Comparison of ENCODE assay signal across 22 cellular contexts in genomic region chr19:39416152-39416551, GRCh38. TPM values are rescaled to one million over a fixed set of nuclear protein-coding genes. Genes with fewer than 3 reads are reported as not detected.
DNase-seq lines count a peak whose midpoint lies in the region; ATAC-seq and TF ChIP-seq lines count a peak whose summit lies in the region.
"Had no signal": no experiment of that assay in that cellular context is flagged by ENCODE, and none has a peak within 500 bp of the region (broad histone marks: within the 10 kb centered on the region; RNA-seq: fewer than 3 reads in every experiment).

No MANE protein-coding gene starts in this region.

- H2BK12ac ChIP-seq in neuronal stem cell (ENCODE audit: low read length): no peak overlapping the region

- H3K36me3 Mint-ChIP-seq in nephron progenitor cell (ENCODE audit: low read depth): peaks cover 34% of the 10 kb centered on the region
- H3K36me3 Mint-ChIP-seq: activated naive CD8-positive, alpha-beta T cell had no signal

- H3K36me3 ChIP-seq in heart left ventricle (peaks cover 0 to 54% (median 45%) of the 10 kb centered on the region in 9 donors), adipocyte (ENCODE audit: control insufficient read depth, insufficient read depth, low read length, severe bottlenecking) (peaks cover 17% of the 10 kb centered on the region), neuronal stem cell (replicated peaks in 1 of 2; ENCODE audit: control insufficient read depth in 2 of 2, insufficient read depth in 2 of 2, low read length in 2 of 2) (peaks cover 44 to 68% of the 10 kb centered on the region in 2 donors), uterus (no peaks in the 10 kb centered on the region)

- H3K4me3 ChIP-seq in heart left ventricle (peak overlapping the region in 8 of 12 donors; percentile 77 to 100 (median 91)), adipocyte (ENCODE audit: low read length) (no peak overlapping the region), neuronal stem cell (ENCODE audit: low read length in 2 of 2) (no peak overlapping the region), uterus (no peak overlapping the region)
- H3K4me3 ChIP-seq: A549 had no signal

- H3K4me1 ChIP-seq in heart left ventricle (peaks cover 2 to 47% (median 23%) of the 10 kb centered on the region in 12 donors), adipocyte (ENCODE audit: control insufficient read depth, insufficient read depth, low read length) (peaks cover 28% of the 10 kb centered on the region), neuronal stem cell (ENCODE audit: control insufficient read depth in 2 of 2, insufficient read depth in 1 of 2, low read depth in 1 of 2, low read length in 2 of 2) (peaks cover 15 to 27% of the 10 kb centered on the region in 2 donors), uterus (peaks cover 0 to 20% of the 10 kb centered on the region in 2 donors)

- H3K4me1 Mint-ChIP-seq in nephron progenitor cell: peaks cover 39% of the 10 kb centered on the region

- no peak for TF ChIP-seq POLR2A in heart left ventricle (IDR thresholded peaks at IDR 0.05)
- no peak for TF ChIP-seq POLR2A in uterus (IDR thresholded peaks at IDR 0.05)

- H3K4me2 ChIP-seq in neuronal stem cell (ENCODE audit: insufficient read depth, low read length, poor library complexity, severe bottlenecking): no peak overlapping the region
- H3K4me2 ChIP-seq: A549 had no signal

- no peak overlapping the region for H4K91ac ChIP-seq in neuronal stem cell (ENCODE audit: low read depth, low read length, poor library complexity)

- no peaks in the 10 kb centered on the region for H3K9me3 Mint-ChIP-seq in nephron progenitor cell
- H3K9me3 Mint-ChIP-seq: stimulated activated memory B cell treated with anti-CD40 and anti-IgM and Interleukin-4, amounts not matched to agents 10 μg/mL and 1 μg/mL and 100 μg/mL, for 72 hours had no signal

- intact Hi-C loops in heart left ventricle (cut with DNase I): loop anchor here in 3 of 10 donors (10.0 kb wide), 2 partner anchors 119 to 291 kb away; partner anchors contain the start of genes PAK4 (in 2 of the 3) and EID2B (in 1 of the 3)
- intact Hi-C loops in cardiac septum (cut with DNase I): loop anchor here (10.0 kb wide), 2 partner anchors 291 to 1299 kb away; partner anchors contain the start of genes COQ8B, ITPKC and PAK4
- intact Hi-C loops in uterus (cut with DNase I; ENCODE audit: low total_unique reads): no loop called here

- H3K27me3 ChIP-seq in heart left ventricle (peaks cover 0 to 5% (median 0%) of the 10 kb centered on the region in 9 donors), adipocyte (replicated peaks; ENCODE audit: control insufficient read depth, insufficient read depth, low read length) (no peaks in the 10 kb centered on the region), neuronal stem cell (ENCODE audit: control insufficient read depth in 3 of 3, insufficient read depth in 3 of 3, low read depth in 1 of 3, low read length in 3 of 3) (no peaks in the 10 kb centered on the region), uterus (no peaks in the 10 kb centered on the region)

- ATAC-seq in heart left ventricle (no peak), omental fat pad (ENCODE audit: low FRiP score) (no peak)
- ATAC-seq: A549; esophagus mucosa; HepG2; stimulated activated memory B cell treated with anti-CD40 and anti-IgM and Interleukin-4, amounts not matched to agents 10 μg/mL and 1 μg/mL and 100 μg/mL, for 72 hours had no signal

- H3K9me3 ChIP-seq in heart left ventricle (no peaks in the 10 kb centered on the region), adipocyte (ENCODE audit: control insufficient read depth, low read length) (no peaks in the 10 kb centered on the region), neuronal stem cell (replicated peaks in 1 of 2; ENCODE audit: control insufficient read depth in 2 of 2, insufficient read depth in 1 of 2, low read depth in 1 of 2, low read length in 2 of 2) (no peaks in the 10 kb centered on the region), uterus (no peaks in the 10 kb centered on the region)
- H3K9me3 ChIP-seq: A549 had no signal

- H3K23ac ChIP-seq in neuronal stem cell (ENCODE audit: low read depth, low read length, poor library complexity): no peak overlapping the region

- 80 to 92% (median 85%) methylated on average over 5 to 12 of the region's 12 CpGs for WGBS in heart left ventricle, 4 donors
- WGBS in neuronal stem cell (ENCODE audit: extremely low coverage in 2 of 2, insufficient read length in 2 of 2, insufficient replicate concordance in 1 of 2), 2 donors: no CpG with 5 or more reads among the region's 12 CpGs

- H3K27ac ChIP-seq in heart left ventricle (peak overlapping the region in 5 of 12 donors; percentile 25 to 99 (median 58)), neuronal stem cell (replicated peaks; ENCODE audit: low read length) (no peak overlapping the region), uterus (peak overlapping the region; percentile 98 to 99)
- H3K27ac ChIP-seq: A549 had no signal

- H2AK5ac ChIP-seq in neuronal stem cell (ENCODE audit: low read depth, low read length): peak overlapping the region; percentile 43

- no peak overlapping the region for H3K27ac Mint-ChIP-seq in nephron progenitor cell
- H3K27ac Mint-ChIP-seq: activated naive CD8-positive, alpha-beta T cell; stimulated activated memory B cell treated with anti-CD40 and anti-IgM and Interleukin-4, amounts not matched to agents 10 μg/mL and 1 μg/mL and 100 μg/mL, for 72 hours had no signal

- H2BK15ac ChIP-seq in neuronal stem cell (ENCODE audit: low read length): no peak overlapping the region

- H2BK5ac ChIP-seq in neuronal stem cell (ENCODE audit: low read length): no peak overlapping the region

- H2AFZ ChIP-seq in neuronal stem cell (ENCODE audit: low read length): no peak overlapping the region

- no peak overlapping the region for H3K18ac ChIP-seq in neuronal stem cell (ENCODE audit: low read length)

- H3K79me1 ChIP-seq in neuronal stem cell (ENCODE audit: low read depth, low read length): peaks cover 18% of the 10 kb centered on the region

- no peaks in the 10 kb centered on the region for H3K27me3 Mint-ChIP-seq in nephron progenitor cell (ENCODE audit: low read depth, poor library complexity)
- H3K27me3 Mint-ChIP-seq: activated naive CD8-positive, alpha-beta T cell; stimulated activated memory B cell treated with anti-CD40 and anti-IgM and Interleukin-4, amounts not matched to agents 10 μg/mL and 1 μg/mL and 100 μg/mL, for 72 hours had no signal

- peak overlapping the region; percentile 98 for H3K9ac ChIP-seq in adipocyte (ENCODE audit: low read length)
- no peak overlapping the region for H3K9ac ChIP-seq in neuronal stem cell (ENCODE audit: low read depth, low read length, poor library complexity)

- no peak overlapping the region for H3K4ac ChIP-seq in neuronal stem cell (ENCODE audit: low read length)

- no peak overlapping the region for H3K14ac ChIP-seq in neuronal stem cell (ENCODE audit: low read length)

- H3K4me3 Mint-ChIP-seq in nephron progenitor cell: no peak overlapping the region
- H3K4me3 Mint-ChIP-seq: activated naive CD8-positive, alpha-beta T cell; stimulated activated memory B cell treated with anti-CD40 and anti-IgM and Interleukin-4, amounts not matched to agents 10 μg/mL and 1 μg/mL and 100 μg/mL, for 72 hours had no signal

- H2BK120ac ChIP-seq in neuronal stem cell (ENCODE audit: low read depth, low read length): no peak overlapping the region

- no peak overlapping the region for H4K8ac ChIP-seq in neuronal stem cell (ENCODE audit: low read depth, low read length)

- DNase-seq in heart left ventricle (no peak), cardiac septum (ENCODE audit: low spot score) (no peak), adipocyte (ENCODE audit: low read depth) (no peak), neuronal stem cell (ENCODE audit: low spot score) (no peak), uterus (peak in 1 of 2 donors; percentile 20), omental fat pad (ENCODE audit: low spot score) (no peak), nephron progenitor cell (no peak)
- DNase-seq in activated CD8-positive, alpha-beta memory T cell treated with anti-CD3 and anti-CD28 coated beads for 24 hours: no peak
- DNase-seq: Calu3; effector memory CD4-positive, alpha-beta T cell; EL; mammary epithelial cell; NCI-H1105; NCI-H2029 treated with DMSO at 0.1 percent for 48 hours; NCI-H226; NCI-H774; SHP77 treated with DMSO at 0.1 percent for 48 hours had no signal

- TF ChIP-seq CTCF in heart left ventricle (IDR thresholded peaks at IDR 0.05) (no peak), uterus (IDR thresholded peaks at IDR 0.05) (no peak), omental fat pad (IDR thresholded peaks at IDR 0.05) (no peak), nephron progenitor cell (IDR thresholded peaks at IDR 0.05) (no peak)

RNA-seq across cellular contexts. Expression of gene PLEKHG2, which starts 3.7 kb away (rescaled TPM):
- total RNA-seq in heart left ventricle (10 to 100 TPM in 8 of 9 donors, 1 to 10 TPM in 1; 9.2 to 38.5 (median 14.6) TPM), cardiac septum (25.1 TPM), uterus (100 to 1,000 TPM in 1 of 4 donors, 10 to 100 TPM in 1, 1 to 10 TPM in 2; 5.1 to 120 (median 21.6) TPM), omental fat pad (10 to 100 TPM; 16.5 to 35.3 (median 21.4) TPM)
- polyA plus RNA-seq in heart left ventricle: 10 to 100 TPM in 1 of 2 donors, 1 to 10 TPM in 1; 8.9 to 11.7 TPM
- polyA plus RNA-seq in neuronal stem cell (2013, experiment 1 of 2): 33.5 TPM
- polyA plus RNA-seq in neuronal stem cell (2013, experiment 2 of 2): 33.9 TPM

RNA-seq across cellular contexts. Expression of gene ZFP36, which starts 9.5 kb away (rescaled TPM):
- total RNA-seq in heart left ventricle (100 to 1,000 TPM in 2 of 9 donors, 10 to 100 TPM in 7; 16.1 to 145 (median 51.1) TPM), cardiac septum (53.0 TPM), uterus (100 to 1,000 TPM in 2 of 4 donors, 10 to 100 TPM in 1, 1 to 10 TPM in 1; 5.0 to 276 (median 145) TPM), omental fat pad (100 to 1,000 TPM; 323 to 827 (median 509) TPM)
- 10 to 100 TPM; 45.8 to 65.1 TPM for polyA plus RNA-seq in heart left ventricle
- polyA plus RNA-seq in neuronal stem cell (2013, experiment 1 of 2): 6.0 TPM
- polyA plus RNA-seq in neuronal stem cell (2013, experiment 2 of 2): 6.1 TPM

RNA-seq across cellular contexts. Expression of gene RPS16, which starts 19.6 kb away (rescaled TPM):
- 1,000 to 10,000 TPM in 7 of 9 donors, 100 to 1,000 TPM in 2; 617 to 1,566 (median 1,374) TPM for total RNA-seq in heart left ventricle
- 1,000 to 10,000 TPM; 1,266 to 2,656 TPM for polyA plus RNA-seq in heart left ventricle
- 1,084 TPM for total RNA-seq in cardiac septum
- 4,379 TPM for polyA plus RNA-seq in neuronal stem cell (2013, experiment 1 of 2)
- polyA plus RNA-seq in neuronal stem cell (2013, experiment 2 of 2): 4,439 TPM
- total RNA-seq in uterus: 1,000 to 10,000 TPM in 3 of 4 donors, 10 to 100 TPM in 1; 50.5 to 6,434 (median 2,757) TPM
- total RNA-seq in omental fat pad: 1,000 to 10,000 TPM; 1,153 to 1,681 (median 1,338) TPM

RNA-seq across cellular contexts. Expression of gene MED29, which starts 25.0 kb away (rescaled TPM):
- total RNA-seq in heart left ventricle (10 to 100 TPM; 26.3 to 53.0 (median 34.1) TPM), cardiac septum (26.3 TPM), uterus (100 to 1,000 TPM in 1 of 4 donors, 10 to 100 TPM in 3; 15.6 to 282 (median 40.8) TPM), omental fat pad (10 to 100 TPM; 24.5 to 41.3 (median 32.5) TPM)
- 10 to 100 TPM; 34.1 to 46.0 TPM for polyA plus RNA-seq in heart left ventricle
- 34.2 TPM for polyA plus RNA-seq in neuronal stem cell (2013, experiment 1 of 2)
- 32.9 TPM for polyA plus RNA-seq in neuronal stem cell (2013, experiment 2 of 2)

RNA-seq across cellular contexts. Expression of gene PAF1, which starts 25.2 kb away (rescaled TPM):
- total RNA-seq in heart left ventricle (10 to 100 TPM; 32.8 to 75.7 (median 40.7) TPM), cardiac septum (38.0 TPM), uterus (10 to 100 TPM; 21.8 to 65.6 (median 33.7) TPM), omental fat pad (10 to 100 TPM; 29.2 to 60.3 (median 53.3) TPM)
- polyA plus RNA-seq in heart left ventricle: 10 to 100 TPM; 32.5 to 61.1 TPM
- 29.8 TPM for polyA plus RNA-seq in neuronal stem cell (2013, experiment 1 of 2)
- polyA plus RNA-seq in neuronal stem cell (2013, experiment 2 of 2): 30.0 TPM

Comparison
In these comparisons a context has a peak if more than half of its experiments do, and no peak if none do; other contexts are left out.
1. H3K4me3 ChIP-seq: peak in heart left ventricle (8 of 12); none in adipocyte (single experiment), neuronal stem cell (0 of 2) and uterus (0 of 2).